In the genomic region with DNA sequence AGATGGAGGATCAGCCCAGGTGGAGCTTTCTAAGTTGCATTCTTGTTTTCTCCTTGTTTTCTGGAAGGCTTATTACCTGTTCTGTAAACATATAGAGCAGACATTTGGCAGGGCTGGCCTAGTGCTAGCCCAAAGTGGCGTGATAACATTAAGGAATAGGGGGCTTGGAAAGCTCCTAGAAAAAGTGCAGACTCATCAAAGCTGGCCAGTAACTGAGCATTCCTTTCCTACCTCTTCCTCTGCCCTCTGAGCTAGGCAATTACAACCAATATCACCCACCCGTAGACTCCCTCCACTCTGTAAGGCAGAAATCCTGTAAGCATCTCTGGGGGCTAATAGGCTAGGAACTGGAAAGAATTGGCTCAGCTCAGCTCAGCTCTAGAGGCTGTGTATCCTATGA, we compare ENCODE assay signal across 21 cellular contexts. TPM values are rescaled to one million over a fixed set of nuclear protein-coding genes. Genes with fewer than 3 reads are reported as not detected.
"Had no signal": no experiment of that assay in that cellular context is flagged by ENCODE, and none has a peak within 500 bp of the region (broad histone marks: within the 10 kb centered on the region; RNA-seq: fewer than 3 reads in every experiment).

No MANE protein-coding gene starts in this region.

RNA-seq across cellular contexts. Expression of a gene that starts 7.5 kb away (rescaled TPM):
- total RNA-seq: activated naive CD4-positive, alpha-beta T cell treated with anti-CD3 and anti-CD28 coated beads for 36 hours; activated naive CD4-positive, alpha-beta T cell treated with anti-CD3 and anti-CD28 coated beads, Interleukin-2, amount 50 U/mL, for 72 hours; activated naive CD8-positive, alpha-beta T cell treated with anti-CD3 and anti-CD28 coated beads for 36 hours; activated naive CD8-positive, alpha-beta T cell treated with anti-CD3 and anti-CD28 coated beads, Interleukin-2, amount 10 ng/mL, durations not matched to agents 7 days and 5 days; activated T-cell treated with anti-CD3 and anti-CD28 coated beads, Interleukin-2, amount 50 U/mL, for 4 hours; activated T-cell treated with anti-CD3 and anti-CD28 coated beads, Interleukin-2, amount 50 U/mL, for 72 hours; activated T-helper 1 cell treated with anti-CD3 and anti-CD28 coated beads, Interleukin-12 subunit alpha, Interleukin-12 subunit beta, Interleukin-2, Interleukin-4 antibody, amounts not matched to agents 30 ng/mL and 10 ng/mL and 1 ng/mL, durations not matched to agents 14 hours and 24 hours and 36 hours; activated T-helper 17 cell treated with anti-CD3 and anti-CD28 coated beads, Interleukin-2, amount 50 U/mL, for 72 hours; activated T-helper 2 cell treated with anti-CD3 and anti-CD28 coated beads, Interferon-gamma antibody, Interleukin-2, Interleukin-4, amounts not matched to agents 10 μg/mL and 5 μg/mL and 100 μg/mL, durations not matched to agents 14 hours and 24 hours and 36 hours; adrenal gland; aorta; ascending aorta; astrocyte; body of pancreas; breast epithelium; bronchial epithelial cell; cardiac muscle cell; cardiac septum; cerebellum; chondrocyte had no signal
- polyA plus RNA-seq: adipose tissue, adrenal gland, aorta, cardiac muscle cell had no signal

RNA-seq across cellular contexts. Expression of a gene that starts 44.8 kb away (rescaled TPM):
- total RNA-seq: activated naive CD4-positive, alpha-beta T cell treated with anti-CD3 and anti-CD28 coated beads for 36 hours; activated naive CD4-positive, alpha-beta T cell treated with anti-CD3 and anti-CD28 coated beads, Interleukin-2, amount 50 U/mL, for 72 hours; activated naive CD8-positive, alpha-beta T cell treated with anti-CD3 and anti-CD28 coated beads for 36 hours; activated naive CD8-positive, alpha-beta T cell treated with anti-CD3 and anti-CD28 coated beads, Interleukin-2, amount 10 ng/mL, durations not matched to agents 7 days and 5 days; activated T-cell treated with anti-CD3 and anti-CD28 coated beads, Interleukin-2, amount 50 U/mL, for 72 hours; activated T-helper 1 cell treated with anti-CD3 and anti-CD28 coated beads, Interleukin-12 subunit alpha, Interleukin-12 subunit beta, Interleukin-2, Interleukin-4 antibody, amounts not matched to agents 30 ng/mL and 10 ng/mL and 1 ng/mL, durations not matched to agents 14 hours and 24 hours and 36 hours; activated T-helper 17 cell treated with anti-CD3 and anti-CD28 coated beads, Interleukin-2, amount 50 U/mL, for 72 hours; activated T-helper 2 cell treated with anti-CD3 and anti-CD28 coated beads, Interferon-gamma antibody, Interleukin-2, Interleukin-4, amounts not matched to agents 10 μg/mL and 5 μg/mL and 100 μg/mL, durations not matched to agents 14 hours and 24 hours and 36 hours; adrenal gland; aorta; ascending aorta; astrocyte; body of pancreas; breast epithelium; bronchial epithelial cell; cardiac muscle cell; cardiac septum; cerebellum; chondrocyte had no signal
- polyA plus RNA-seq: adipose tissue, adrenal gland, aorta, cardiac muscle cell had no signal
